Comparison of ENCODE assay signal across 26 cellular contexts in genomic region chr20:21523895-21524294, GRCh38. TPM values are rescaled to one million over a fixed set of nuclear protein-coding genes. Genes with fewer than 3 reads are reported as not detected.
"Had no signal": no experiment of that assay in that cellular context is flagged by ENCODE, and none has a peak within 500 bp of the region (broad histone marks: within the 10 kb centered on the region; RNA-seq: fewer than 3 reads in every experiment).

No MANE protein-coding gene starts in this region.

- H3K4me1 ChIP-seq: foreskin keratinocyte had no signal

- H3K4me3 Mint-ChIP-seq: activated naive CD4-positive, alpha-beta T cell treated with anti-CD3 and anti-CD28 coated beads for 36 hours had no signal

- H3K36me3 ChIP-seq: cardiac muscle cell, stomach, thoracic aorta had no signal

- H3K9me3 Mint-ChIP-seq: activated naive CD4-positive, alpha-beta T cell treated with anti-CD3 and anti-CD28 coated beads for 36 hours; activated T-helper 2 cell treated with anti-CD3 and anti-CD28 coated beads, Interferon-gamma antibody, Interleukin-2, Interleukin-4, amounts not matched to agents 10 μg/mL and 5 μg/mL and 100 μg/mL, durations not matched to agents 14 hours and 24 hours and 36 hours; endodermal cell had no signal

- H3K27ac Mint-ChIP-seq: activated naive CD4-positive, alpha-beta T cell treated with anti-CD3 and anti-CD28 coated beads for 36 hours; endodermal cell; nephron had no signal

- H3K27ac ChIP-seq: cardiac muscle cell, epithelial cell of prostate, foreskin keratinocyte, stomach, thoracic aorta had no signal

- H3K9me3 ChIP-seq: SK-N-SH, stomach, thoracic aorta had no signal

- ATAC-seq: foreskin keratinocyte, left lobe of liver, sciatic nerve had no signal

- DNase-seq: activated CD4-positive, alpha-beta T cell treated with anti-CD3 and anti-CD28 coated beads, Interleukin-2, amount 50 U/mL, for 4 hours; activated CD4-positive, CD25-positive, alpha-beta regulatory T cell treated with anti-CD3 and anti-CD28 coated beads, Interleukin-2, amount 50 U/mL, for 72 hours; activated naive CD4-positive, alpha-beta T cell treated with anti-CD3 and anti-CD28 coated beads for 36 hours; activated T-cell treated with anti-CD3 and anti-CD28 coated beads, Interleukin-2, amount 50 U/mL, for 1 hour; amygdala; dermis blood vessel endothelial cell; endodermal cell; foreskin keratinocyte; kidney; midbrain; SK-N-SH; stimulated activated CD4-positive, alpha-beta T cell treated with anti-CD3 and anti-CD28 coated beads, Interleukin-4, amount 100 ng/mL, for 1 hour; stomach; T1000 had no signal

- H3K4me3 ChIP-seq: cardiac muscle cell, smooth muscle cell, stomach, thoracic aorta had no signal

RNA-seq across cellular contexts. Expression of gene NKX2-2, which starts 10.0 kb away (rescaled TPM):
- total RNA-seq: activated naive CD4-positive, alpha-beta T cell treated with anti-CD3 and anti-CD28 coated beads for 36 hours; activated T-helper 2 cell treated with anti-CD3 and anti-CD28 coated beads, Interferon-gamma antibody, Interleukin-2, Interleukin-4, amounts not matched to agents 10 μg/mL and 5 μg/mL and 100 μg/mL, durations not matched to agents 14 hours and 24 hours and 36 hours; cardiac muscle cell; chondrocyte; dermis blood vessel endothelial cell; fibroblast of lung; foreskin keratinocyte; kidney; left lobe of liver; lung microvascular endothelial cell; sciatic nerve; smooth muscle cell; ureter had no signal
